Comparison of ENCODE assay signal across 21 cellular contexts in genomic region chr1:240503558-240503957, GRCh38.
"Had no signal": no experiment of that assay in that cellular context is flagged by ENCODE, and none has a peak within 500 bp of the region (broad histone marks: within the 10 kb centered on the region; RNA-seq: fewer than 3 reads in every experiment).

No MANE protein-coding gene starts in this region.

- H3K27me3 Mint-ChIP-seq: activated CD8-positive, alpha-beta memory T cell treated with anti-CD3 and anti-CD28 coated beads, Interleukin-2, amount 10 ng/mL, durations not matched to agents 7 days and 5 days; activated T-cell treated with anti-CD3 and anti-CD28 coated beads, Interleukin-2, amount 50 U/mL, for 24 hours; T-helper 17 cell had no signal

- H3K4me3 Mint-ChIP-seq: activated CD8-positive, alpha-beta memory T cell treated with anti-CD3 and anti-CD28 coated beads, Interleukin-2, amount 10 ng/mL, durations not matched to agents 7 days and 5 days; activated T-cell treated with anti-CD3 and anti-CD28 coated beads, Interleukin-2, amount 50 U/mL, for 24 hours; activated T-helper 1 cell treated with anti-CD3 and anti-CD28 coated beads, Interleukin-12 subunit alpha, Interleukin-12 subunit beta, Interleukin-2, Interleukin-4 antibody, amounts not matched to agents 30 ng/mL and 10 ng/mL and 1 ng/mL, durations not matched to agents 14 hours and 24 hours and 36 hours; T-helper 17 cell; WTC11 had no signal

- H3K27ac Mint-ChIP-seq: activated CD8-positive, alpha-beta memory T cell treated with anti-CD3 and anti-CD28 coated beads, Interleukin-2, amount 10 ng/mL, durations not matched to agents 7 days and 5 days; activated naive CD4-positive, alpha-beta T cell treated with anti-CD3 and anti-CD28 coated beads, Interleukin-2, amount 50 U/mL, for 72 hours; activated T-cell treated with anti-CD3 and anti-CD28 coated beads, Interleukin-2, amount 50 U/mL, for 24 hours; activated T-helper 1 cell treated with anti-CD3 and anti-CD28 coated beads, Interleukin-12 subunit alpha, Interleukin-12 subunit beta, Interleukin-2, Interleukin-4 antibody, amounts not matched to agents 30 ng/mL and 10 ng/mL and 1 ng/mL, durations not matched to agents 14 hours and 24 hours and 36 hours; T-helper 17 cell; WTC11 had no signal

- H3K4me1 Mint-ChIP-seq: activated CD8-positive, alpha-beta memory T cell treated with anti-CD3 and anti-CD28 coated beads, Interleukin-2, amount 10 ng/mL, durations not matched to agents 7 days and 5 days had no signal

- DNase-seq: activated CD4-positive, alpha-beta T cell treated with anti-CD3 and anti-CD28 coated beads for 48 hours; activated CD4-positive, alpha-beta T cell treated with anti-CD3 and anti-CD28 coated beads, Interleukin-2, amount 50 U/mL, for 48 hours; activated CD4-positive, CD25-positive, alpha-beta regulatory T cell treated with anti-CD3 and anti-CD28 coated beads, Interleukin-2, amount 50 U/mL, for 72 hours; activated CD8-positive, alpha-beta memory T cell treated with anti-CD3 and anti-CD28 coated beads, Interleukin-2, amount 10 ng/mL, durations not matched to agents 7 days and 5 days; activated effector memory CD4-positive, alpha-beta T cell treated with anti-CD3 and anti-CD28 coated beads, Interleukin-2, amount 50 U/mL, for 16 hours; activated naive CD4-positive, alpha-beta T cell treated with Interleukin-2 at 50 U/mL for 16 hours; activated T-cell treated with anti-CD3 and anti-CD28 coated beads, Interleukin-2, amount 50 U/mL, for 24 hours; cerebellar nuclear complex; Karpas-422; NCI-H1105 treated with DMSO at 0.1 percent for 48 hours; NCI-H1436 treated with DMSO at 0.1 percent for 48 hours; NCI-H187; NCI-H2081; NCI-H510A treated with DMSO at 0.1 percent for 48 hours; PC-3; SHP77; T-helper 17 cell; T-helper 9 cell had no signal

- ATAC-seq: activated CD8-positive, alpha-beta memory T cell treated with anti-CD3 and anti-CD28 coated beads, Interleukin-2, amount 10 ng/mL, durations not matched to agents 7 days and 5 days; activated naive CD4-positive, alpha-beta T cell treated with anti-CD3 and anti-CD28 coated beads, Interleukin-2, amount 50 U/mL, for 72 hours; PC-3; T-helper 17 cell; WTC11 had no signal

- H3K36me3 Mint-ChIP-seq: activated CD8-positive, alpha-beta memory T cell treated with anti-CD3 and anti-CD28 coated beads, Interleukin-2, amount 10 ng/mL, durations not matched to agents 7 days and 5 days; activated naive CD4-positive, alpha-beta T cell treated with anti-CD3 and anti-CD28 coated beads, Interleukin-2, amount 50 U/mL, for 72 hours; WTC11 had no signal
